8 cellular contexts compared by ENCODE assay signal in the genomic region with DNA sequence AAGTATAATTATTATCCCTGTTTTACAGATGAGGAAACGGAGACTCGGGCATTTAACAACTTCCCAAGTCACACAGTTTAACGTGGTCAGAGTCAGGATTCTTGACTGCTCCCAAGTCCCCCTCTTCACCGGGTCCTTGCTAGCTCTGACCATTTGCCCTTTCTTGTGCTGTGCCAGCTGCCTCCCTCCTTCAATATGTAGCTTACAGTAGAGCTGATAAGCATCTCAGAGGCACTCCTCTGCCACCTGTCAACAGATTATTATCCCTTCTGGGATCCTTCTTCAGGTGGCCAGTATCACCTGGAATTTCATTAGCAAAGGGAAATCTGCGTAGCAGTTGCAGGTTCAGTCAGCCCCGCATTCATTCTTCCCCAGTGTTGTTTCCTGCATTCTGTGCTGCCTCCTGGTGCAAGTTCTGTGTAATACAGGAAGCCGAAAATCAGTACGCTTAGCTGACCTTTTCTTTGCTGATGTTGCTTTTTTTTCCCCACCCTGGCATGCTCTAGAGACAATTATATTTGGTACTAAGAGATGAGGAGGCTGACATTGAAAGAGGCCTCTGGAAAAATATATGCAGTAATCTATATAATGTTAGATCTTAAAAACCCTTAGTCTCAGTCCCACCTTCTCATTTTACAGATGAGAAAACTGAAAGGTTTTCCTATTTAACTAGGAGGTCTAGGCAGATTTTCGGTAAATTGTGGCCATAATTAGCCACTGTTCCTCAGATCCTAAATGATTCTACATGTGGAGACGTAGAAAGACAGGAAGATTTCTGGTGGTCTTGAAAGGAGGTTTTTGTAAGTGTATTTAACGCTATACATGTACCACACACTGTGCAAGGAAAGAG. TPM values are rescaled to one million over a fixed set of nuclear protein-coding genes. Genes with fewer than 3 reads are reported as not detected.
A peak's percentile ranks its signal among the peaks of the same experiment; 100 is the strongest.
DNase-seq lines count a peak whose midpoint lies in the region; ATAC-seq and TF ChIP-seq lines count a peak whose summit lies in the region.

No MANE protein-coding gene starts in this region.

- ATAC-seq in naive B cell (ENCODE audit: low read depth in 2 of 2) (peak; percentile 70 to 74), HG03095 (IDR thresholded peaks at IDR 0.05; ENCODE audit: unreplicated experiment) (no peak)

- DNase-seq in COR-L47 (lab: John Stamatoyannopoulos, UW): peak; percentile 53
- peak; percentile 58 for DNase-seq in GM20000 (ENCODE audit: low spot score)
- DNase-seq in NCI-H2227 (lab: John Stamatoyannopoulos, UW; ENCODE audit: unreplicated experiment): peak; percentile 50
- peak; percentile 47 for DNase-seq in activated CD4-positive, alpha-beta T cell treated with anti-CD3 and anti-CD28 coated beads, Interleukin-2, amount 50 U/mL, for 1 hour
- no peak for DNase-seq in epithelial cell of prostate (ENCODE audit: low read depth, low spot score)
- DNase-seq in naive B cell: peak; percentile 38
- DNase-seq in ureter (ENCODE audit: low spot score): peak; percentile 53

- H3K27ac ChIP-seq in epithelial cell of prostate: peak overlapping the region; percentile 36

- peak; percentile 65 for TF ChIP-seq CTCF in GM20000 (IDR thresholded peaks at IDR 0.05; ENCODE audit: extremely low read depth, missing control alignments)

- H3K9me3 Mint-ChIP-seq in naive B cell: no peaks in the 10 kb centered on the region

- no peak overlapping the region for H3K4me3 Mint-ChIP-seq in naive B cell

- H3K27me3 Mint-ChIP-seq in naive B cell: no peaks in the 10 kb centered on the region

- peaks cover 5 to 7% (median 7%) of the 10 kb centered on the region in 3 donors for H3K4me1 Mint-ChIP-seq in naive B cell

- peaks cover 10 to 11% of the 10 kb centered on the region in 2 donors for H3K36me3 Mint-ChIP-seq in naive B cell

- H3K27ac Mint-ChIP-seq in naive B cell: peak overlapping the region in 2 of 6 donors; percentile 10 to 85

RNA-seq across cellular contexts. Expression of gene TMOD2, which starts 24.8 kb away (rescaled TPM):
- 1 to 10 TPM; 1.4 to 4.1 (median 2.2) TPM for polyA plus RNA-seq in naive B cell (ENCODE audit: low read depth in 6 of 6)
- total RNA-seq in ureter: 9.2 TPM

RNA-seq across cellular contexts. Expression of gene LYSMD2, which starts 38.7 kb away (rescaled TPM):
- 100 to 1,000 TPM in 1 of 6 donors, 10 to 100 TPM in 5; 56.6 to 120 (median 84.1) TPM for polyA plus RNA-seq in naive B cell (ENCODE audit: low read depth in 6 of 6)
- 13.1 TPM for total RNA-seq in ureter

RNA-seq across cellular contexts. Expression of gene TMOD3, which starts 53.3 kb away (rescaled TPM):
- polyA plus RNA-seq in naive B cell (ENCODE audit: low read depth in 6 of 6): 10 to 100 TPM; 19.3 to 30.3 (median 25.2) TPM
- total RNA-seq in ureter: 44.2 TPM
